In genomic region chr17:2122641-2123302, GRCh38 we compare ENCODE assay signal across 8 cellular contexts.
DNase-seq lines count a peak whose midpoint lies in the region; ATAC-seq and TF ChIP-seq lines count a peak whose summit lies in the region.

No MANE protein-coding gene starts in this region.

- intact Hi-C loops in tibial artery (cut with DNase I; ENCODE audit: low total_unique reads) = no loop called here

- peaks cover 2 to 23% (median 17%) of the 10 kb centered on the region in 4 donors for H3K4me1 ChIP-seq in liver (ENCODE audit: control insufficient read depth in 4 of 4, insufficient read depth in 4 of 4, low read length in 3 of 4)
- peaks cover 0 to 25% (median 11%) of the 10 kb centered on the region in 4 donors for H3K4me1 ChIP-seq in tibial artery

- DNase-seq in DMS153 treated with DMSO at 0.1 percent for 48 hours (lab: John Stamatoyannopoulos, UW; ENCODE audit: unreplicated experiment) = peak; percentile 14
- peak; percentile 73 for DNase-seq in NCI-H2029 (lab: John Stamatoyannopoulos, UW)
- peak in 14 of 61 donors; percentile 3 to 48 (median 20) for DNase-seq in caudate nucleus (lab: John Stamatoyannopoulos, UW)
- peak; percentile 68 to 70 for DNase-seq in tibial artery
- DNase-seq in activated T-cell treated with anti-CD3 and anti-CD28 coated beads, Interleukin-2, amount 50 U/mL, for 1 hour = no peak
- no peak for DNase-seq in activated CD4-positive, CD25-positive, alpha-beta regulatory T cell treated with anti-CD3 and anti-CD28 coated beads, Interleukin-2, amount 50 U/mL, for 72 hours

- H3K4me3 ChIP-seq in liver (ENCODE audit: low read depth in 1 of 3, low read length in 3 of 3) (no peak overlapping the region), tibial artery (no peak overlapping the region)

- H3K36me3 ChIP-seq in liver (ENCODE audit: control insufficient read depth in 4 of 4, insufficient read depth in 3 of 4, low read depth in 1 of 4, low read length in 3 of 4) = peaks cover 0 to 1% (median 0%) of the 10 kb centered on the region in 4 donors
- peaks cover 0 to 5% (median 0%) of the 10 kb centered on the region in 3 donors for H3K36me3 ChIP-seq in tibial artery

- WGBS in liver = 29% methylated on average over 16 of the region's 16 CpGs

- TF ChIP-seq RAD21 in liver (IDR thresholded peaks at IDR 0.05) = peak; percentile 80 to 82

- H3K9ac ChIP-seq in liver (ENCODE audit: low read depth in 1 of 2, low read length in 2 of 2) = peak overlapping the region in 1 of 2 donors; percentile 38

- ATAC-seq in GM21529 (IDR thresholded peaks at IDR 0.05; ENCODE audit: unreplicated experiment) = no peak

- TF ChIP-seq CTCF in liver (IDR thresholded peaks at IDR 0.05; ENCODE audit: low read depth, low read length, missing input control) (peak; percentile 39), tibial artery (IDR thresholded peaks at IDR 0.05) (no peak)

- H3K27me3 ChIP-seq in liver (ENCODE audit: control insufficient read depth in 4 of 4, insufficient read depth in 4 of 4, low read length in 3 of 4) = no peaks in the 10 kb centered on the region
- no peaks in the 10 kb centered on the region for H3K27me3 ChIP-seq in tibial artery

- H3K9me3 ChIP-seq in liver (ENCODE audit: control insufficient read depth in 4 of 4, low read length in 3 of 4) (no peaks in the 10 kb centered on the region), tibial artery (no peaks in the 10 kb centered on the region)

- H3K27ac ChIP-seq in caudate nucleus (ENCODE audit: low read depth, low read length) (peak overlapping the region; percentile 32), liver (ENCODE audit: low read depth in 1 of 2, low read length in 2 of 2) (peak overlapping the region; percentile 64 to 80), tibial artery (peak overlapping the region; percentile 1 to 11)

TF ChIP-seq in liver, 16 proteins besides CTCF, POLR2A, EP300 and RAD21:
- TF ChIP-seq RXRA (IDR thresholded peaks at IDR 0.05) (peak in 1 of 2 donors; percentile 57), FOXA2 (IDR thresholded peaks at IDR 0.05) (peak; percentile 49), HNF4G (IDR thresholded peaks at IDR 0.05) (no peak), NR2F2 (IDR thresholded peaks at IDR 0.05) (no peak), HNF4A (conservative IDR thresholded peaks at IDR 0.05) (peak; percentile 23), TAF1 (conservative IDR thresholded peaks at IDR 0.05) (no peak)
- TF ChIP-seq, protein P1, sequence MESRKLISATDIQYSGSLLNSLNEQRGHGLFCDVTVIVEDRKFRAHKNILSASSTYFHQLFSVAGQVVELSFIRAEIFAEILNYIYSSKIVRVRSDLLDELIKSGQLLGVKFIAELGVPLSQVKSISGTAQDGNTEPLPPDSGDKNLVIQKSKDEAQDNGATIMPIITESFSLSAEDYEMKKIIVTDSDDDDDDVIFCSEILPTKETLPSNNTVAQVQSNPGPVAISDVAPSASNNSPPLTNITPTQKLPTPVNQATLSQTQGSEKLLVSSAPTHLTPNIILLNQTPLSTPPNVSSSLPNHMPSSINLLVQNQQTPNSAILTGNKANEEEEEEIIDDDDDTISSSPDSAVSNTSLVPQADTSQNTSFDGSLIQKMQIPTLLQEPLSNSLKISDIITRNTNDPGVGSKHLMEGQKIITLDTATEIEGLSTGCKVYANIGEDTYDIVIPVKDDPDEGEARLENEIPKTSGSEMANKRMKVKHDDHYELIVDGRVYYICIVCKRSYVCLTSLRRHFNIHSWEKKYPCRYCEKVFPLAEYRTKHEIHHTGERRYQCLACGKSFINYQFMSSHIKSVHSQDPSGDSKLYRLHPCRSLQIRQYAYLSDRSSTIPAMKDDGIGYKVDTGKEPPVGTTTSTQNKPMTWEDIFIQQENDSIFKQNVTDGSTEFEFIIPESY (IDR thresholded peaks at IDR 0.05) = no peak
- TF ChIP-seq, protein P2, sequence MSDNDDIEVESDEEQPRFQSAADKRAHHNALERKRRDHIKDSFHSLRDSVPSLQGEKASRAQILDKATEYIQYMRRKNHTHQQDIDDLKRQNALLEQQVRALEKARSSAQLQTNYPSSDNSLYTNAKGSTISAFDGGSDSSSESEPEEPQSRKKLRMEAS (IDR thresholded peaks at IDR 0.05) = no peak

Comparison
In these comparisons a context has a peak if more than half of its experiments do, and no peak if none do; other contexts are left out.
1. DNase-seq: peak in DMS153 treated with DMSO at 0.1 percent for 48 hours (single experiment), NCI-H2029 (single experiment) and tibial artery (2 of 2); none in activated T-cell treated with anti-CD3 and anti-CD28 coated beads, Interleukin-2, amount 50 U/mL, for 1 hour (single experiment) and activated CD4-positive, CD25-positive, alpha-beta regulatory T cell treated with anti-CD3 and anti-CD28 coated beads, Interleukin-2, amount 50 U/mL, for 72 hours (single experiment).
2. H3K27ac ChIP-seq: peak in every context shown above with its lines; median percentile 72 in liver; 32 in caudate nucleus; 6 in tibial artery.